In genomic region chr7:28986723-28987122, GRCh38 we compare ENCODE assay signal across 12 cellular contexts. TPM values are rescaled to one million over a fixed set of nuclear protein-coding genes. Genes with fewer than 3 reads are reported as not detected.
DNase-seq lines count a peak whose midpoint lies in the region; ATAC-seq and TF ChIP-seq lines count a peak whose summit lies in the region.
"Had no signal": no experiment of that assay in that cellular context is flagged by ENCODE, and none has a peak within 500 bp of the region (broad histone marks: within the 10 kb centered on the region; RNA-seq: fewer than 3 reads in every experiment).

No MANE protein-coding gene starts in this region.

- in situ Hi-C loops in KBM-7 (cut with MboI; ENCODE audit: low pct_unique_long_range_greater_than_20kb, low sequenced_read_pairs), result no loop called here

- H3K27ac ChIP-seq in lung (ENCODE audit: low read depth in 1 of 2, low read length in 1 of 2) (peak overlapping the region; percentile 37 to 64), suprapubic skin (peak overlapping the region; percentile 74), ascending aorta (peak overlapping the region in 1 of 2 donors; percentile 39), dorsolateral prefrontal cortex (peak overlapping the region in 11 of 59 donors; percentile 8 to 51 (median 28))

- H3K27me3 ChIP-seq in lung (ENCODE audit: control insufficient read depth, insufficient read depth), result no peaks in the 10 kb centered on the region
- no peaks in the 10 kb centered on the region for H3K27me3 ChIP-seq in suprapubic skin
- H3K27me3 ChIP-seq in ascending aorta, result no peaks in the 10 kb centered on the region
- peaks cover 0 to 3% (median 0%) of the 10 kb centered on the region in 45 donors for H3K27me3 ChIP-seq in dorsolateral prefrontal cortex

- intact Hi-C loops in ascending aorta (cut with DNase I) (no loop called here), dorsolateral prefrontal cortex (cut with DNase I) (no loop called here)

- TF ChIP-seq CTCF in lung (IDR thresholded peaks at IDR 0.05; ENCODE audit: control extremely low read depth, extremely low read depth) (no peak), suprapubic skin (IDR thresholded peaks at IDR 0.05) (no peak), ascending aorta (IDR thresholded peaks at IDR 0.05) (no peak), dorsolateral prefrontal cortex (IDR thresholded peaks at IDR 0.05 in 54 of 56, conservative IDR thresholded peaks at IDR 0.05 in 2 of 56; ENCODE audit: low read depth in 1 of 56, partially characterized antibody in 56 of 56) (no peak)

- H3K36me3 ChIP-seq in lung (ENCODE audit: control insufficient read depth in 2 of 2, insufficient read depth in 2 of 2, low read length in 2 of 2) (no peaks in the 10 kb centered on the region), suprapubic skin (no peaks in the 10 kb centered on the region), ascending aorta (no peaks in the 10 kb centered on the region)

- DNase-seq in KBM-7, result peak; percentile 0
- peak; percentile 17 for DNase-seq in dedifferentiated amniotic fluid mesenchymal stem cell (ENCODE audit: extremely low spot score)
- DNase-seq in lung (ENCODE audit: low spot score), result no peak
- DNase-seq in suprapubic skin (ENCODE audit: low spot score in 2 of 2), result no peak
- no peak for DNase-seq in ascending aorta (ENCODE audit: low spot score in 2 of 2)
- DNase-seq in dorsolateral prefrontal cortex, result no peak
- DNase-seq: activated CD4-positive, alpha-beta T cell treated with anti-CD3 and anti-CD28 coated beads for 36 hours; NCI-H1436 treated with DMSO at 0.1 percent for 48 hours; stimulated activated naive CD8-positive, alpha-beta T cell treated with anti-CD3 and anti-CD28 coated beads, Interleukin-15, Interleukin-2, amounts not matched to agents 100 U/mL and 50 U/mL, for 24 hours had no signal

- TF ChIP-seq EP300 in suprapubic skin (IDR thresholded peaks at IDR 0.05), result no peak

- WGBS in lung, 2 donors, result 4 to 14% methylated on average over 2 of the region's 2 CpGs
- 19% methylated on average over 2 of the region's 2 CpGs for WGBS in suprapubic skin

- TF ChIP-seq POLR2A in suprapubic skin (IDR thresholded peaks at IDR 0.05), result no peak

- no peak overlapping the region for H3K4me3 ChIP-seq in lung
- no peak overlapping the region for H3K4me3 ChIP-seq in suprapubic skin
- H3K4me3 ChIP-seq in ascending aorta, result no peak overlapping the region
- no peak overlapping the region for H3K4me3 ChIP-seq in dorsolateral prefrontal cortex

- H3K4me1 ChIP-seq in lung (ENCODE audit: control insufficient read depth in 2 of 2, insufficient read depth in 2 of 2, low read length in 2 of 2) (peaks cover 3 to 10% of the 10 kb centered on the region in 2 donors), suprapubic skin (peaks cover 63% of the 10 kb centered on the region), ascending aorta (peaks cover 0 to 5% of the 10 kb centered on the region in 2 donors)

- no peaks in the 10 kb centered on the region for H3K9me3 ChIP-seq in lung (ENCODE audit: control insufficient read depth in 2 of 2, insufficient read depth in 1 of 2, low read length in 1 of 2)
- H3K9me3 ChIP-seq in suprapubic skin, result no peaks in the 10 kb centered on the region
- H3K9me3 ChIP-seq in ascending aorta, result no peaks in the 10 kb centered on the region

- ATAC-seq in lung (ENCODE audit: insufficient read depth, low FRiP score) (peak; percentile 68), GM21390 (IDR thresholded peaks at IDR 0.05; ENCODE audit: unreplicated experiment) (no peak), GM21737 (IDR thresholded peaks at IDR 0.05; ENCODE audit: unreplicated experiment) (no peak)
- ATAC-seq: activated CD4-positive, alpha-beta T cell treated with anti-CD3 and anti-CD28 coated beads for 36 hours; stimulated activated naive CD8-positive, alpha-beta T cell treated with anti-CD3 and anti-CD28 coated beads, Interleukin-15, Interleukin-2, amounts not matched to agents 100 U/mL and 50 U/mL, for 24 hours had no signal

RNA-seq across cellular contexts. Expression of gene TRIL, which starts 28.6 kb away (rescaled TPM):
- total RNA-seq in lung, result 10 to 100 TPM in 1 of 2 donors, 1 to 10 TPM in 1; 2.9 to 17.0 TPM
- polyA plus RNA-seq in lung, result under 1 TPM; 0.52 to 0.65 TPM
- total RNA-seq in suprapubic skin, result 1 to 10 TPM; 1.4 to 6.0 (median 2.9) TPM
- total RNA-seq in ascending aorta, result 13.5 TPM
- total RNA-seq in dorsolateral prefrontal cortex, result 100 to 1,000 TPM in 1 of 120 experiments, 10 to 100 TPM in 118, 1 to 10 TPM in 1; 9.8 to 122 (median 34.1) TPM
- total RNA-seq: activated CD4-positive, alpha-beta T cell treated with anti-CD3 and anti-CD28 coated beads for 36 hours; G401 had no signal

Comparison
In these comparisons a context has a peak if more than half of its experiments do, and no peak if none do; other contexts are left out.
1. DNase-seq: peak in KBM-7 (single experiment) and dedifferentiated amniotic fluid mesenchymal stem cell (single experiment); none in lung (single experiment), suprapubic skin (0 of 2), ascending aorta (0 of 2) and dorsolateral prefrontal cortex (0 of 10).